1 cellular context compared by ENCODE assay signal in the genomic region with DNA sequence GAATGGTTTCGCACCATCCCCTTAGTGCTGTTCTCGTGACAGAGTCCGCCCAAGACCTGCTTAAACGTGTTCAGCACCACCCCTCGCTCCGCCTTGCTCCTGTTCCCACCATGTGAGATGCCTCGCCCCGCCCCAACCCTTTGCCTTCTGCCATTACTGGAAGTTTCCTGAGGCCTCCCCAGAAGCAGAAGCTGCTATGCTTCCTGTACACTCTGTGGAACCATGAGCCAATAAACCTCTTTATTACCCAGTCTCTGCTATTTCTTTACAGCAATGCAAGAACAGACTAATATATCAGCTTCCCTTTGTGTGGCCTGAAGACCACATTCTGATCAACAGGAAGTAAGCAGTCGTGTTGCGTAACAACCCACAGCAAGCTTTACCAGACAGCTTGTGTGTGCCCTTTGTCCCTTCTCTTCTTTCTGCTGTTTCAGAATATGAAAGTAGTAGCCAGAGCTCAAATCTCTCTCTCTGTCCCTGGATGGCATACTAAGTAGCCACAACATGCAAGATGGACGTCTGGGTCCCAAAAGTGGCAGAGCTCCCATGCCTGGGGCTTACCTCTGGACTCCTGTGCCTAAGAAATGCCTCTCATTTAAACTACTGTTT.
TF ChIP-seq lines count a peak whose summit lies in the region.

No MANE protein-coding gene starts in this region.

TF ChIP-seq in HepG2, 621 proteins besides CTCF, POLR2A, EP300 and RAD21 (continued from another document and continues in another):
- TF ChIP-seq IKZF5 (CRISPR knock-in tag; IDR thresholded peaks at IDR 0.05) = no peak; the same call in 1 of the 2 replicates
- peak; percentile 62 for TF ChIP-seq TEAD3 (CRISPR knock-in tag; optimal IDR thresholded peaks at IDR 0.05; ENCODE audit: borderline replicate concordance)
- TF ChIP-seq MTA1 (CRISPR knock-in tag; IDR thresholded peaks at IDR 0.05; ENCODE audit: borderline replicate concordance) = no peak
- TF ChIP-seq, protein P1, sequence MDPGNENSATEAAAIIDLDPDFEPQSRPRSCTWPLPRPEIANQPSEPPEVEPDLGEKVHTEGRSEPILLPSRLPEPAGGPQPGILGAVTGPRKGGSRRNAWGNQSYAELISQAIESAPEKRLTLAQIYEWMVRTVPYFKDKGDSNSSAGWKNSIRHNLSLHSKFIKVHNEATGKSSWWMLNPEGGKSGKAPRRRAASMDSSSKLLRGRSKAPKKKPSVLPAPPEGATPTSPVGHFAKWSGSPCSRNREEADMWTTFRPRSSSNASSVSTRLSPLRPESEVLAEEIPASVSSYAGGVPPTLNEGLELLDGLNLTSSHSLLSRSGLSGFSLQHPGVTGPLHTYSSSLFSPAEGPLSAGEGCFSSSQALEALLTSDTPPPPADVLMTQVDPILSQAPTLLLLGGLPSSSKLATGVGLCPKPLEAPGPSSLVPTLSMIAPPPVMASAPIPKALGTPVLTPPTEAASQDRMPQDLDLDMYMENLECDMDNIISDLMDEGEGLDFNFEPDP (CRISPR knock-in tag; conservative IDR thresholded peaks at IDR 0.05) = no peak
- TF ChIP-seq ZNF720 (CRISPR knock-in tag; IDR thresholded peaks at IDR 0.05) = no peak
- no peak for TF ChIP-seq SRSF9 (IDR thresholded peaks at IDR 0.05; ENCODE audit: borderline replicate concordance, insufficient read depth, low read depth, low read length, poor library complexity, severe bottlenecking)
- TF ChIP-seq ZBED4 (CRISPR knock-in tag; IDR thresholded peaks at IDR 0.05; ENCODE audit: borderline replicate concordance) = no peak
- TF ChIP-seq TCF12 (IDR thresholded peaks at IDR 0.05) = no peak
- TF ChIP-seq TCF12 (CRISPR knock-in tag; IDR thresholded peaks at IDR 0.05) = no peak
- TF ChIP-seq, protein P2, sequence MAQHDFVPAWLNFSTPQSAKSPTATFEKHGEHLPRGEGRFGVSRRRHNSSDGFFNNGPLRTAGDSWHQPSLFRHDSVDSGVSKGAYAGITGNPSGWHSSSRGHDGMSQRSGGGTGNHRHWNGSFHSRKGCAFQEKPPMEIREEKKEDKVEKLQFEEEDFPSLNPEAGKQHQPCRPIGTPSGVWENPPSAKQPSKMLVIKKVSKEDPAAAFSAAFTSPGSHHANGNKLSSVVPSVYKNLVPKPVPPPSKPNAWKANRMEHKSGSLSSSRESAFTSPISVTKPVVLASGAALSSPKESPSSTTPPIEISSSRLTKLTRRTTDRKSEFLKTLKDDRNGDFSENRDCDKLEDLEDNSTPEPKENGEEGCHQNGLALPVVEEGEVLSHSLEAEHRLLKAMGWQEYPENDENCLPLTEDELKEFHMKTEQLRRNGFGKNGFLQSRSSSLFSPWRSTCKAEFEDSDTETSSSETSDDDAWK (CRISPR knock-in tag; IDR thresholded peaks at IDR 0.05) = no peak
- TF ChIP-seq MED8 (CRISPR knock-in tag; IDR thresholded peaks at IDR 0.05; ENCODE audit: insufficient replicate concordance) = no peak
- no peak for TF ChIP-seq FOSL1 (CRISPR knock-in tag; IDR thresholded peaks at IDR 0.05; ENCODE audit: borderline replicate concordance)
- TF ChIP-seq, protein P3, sequence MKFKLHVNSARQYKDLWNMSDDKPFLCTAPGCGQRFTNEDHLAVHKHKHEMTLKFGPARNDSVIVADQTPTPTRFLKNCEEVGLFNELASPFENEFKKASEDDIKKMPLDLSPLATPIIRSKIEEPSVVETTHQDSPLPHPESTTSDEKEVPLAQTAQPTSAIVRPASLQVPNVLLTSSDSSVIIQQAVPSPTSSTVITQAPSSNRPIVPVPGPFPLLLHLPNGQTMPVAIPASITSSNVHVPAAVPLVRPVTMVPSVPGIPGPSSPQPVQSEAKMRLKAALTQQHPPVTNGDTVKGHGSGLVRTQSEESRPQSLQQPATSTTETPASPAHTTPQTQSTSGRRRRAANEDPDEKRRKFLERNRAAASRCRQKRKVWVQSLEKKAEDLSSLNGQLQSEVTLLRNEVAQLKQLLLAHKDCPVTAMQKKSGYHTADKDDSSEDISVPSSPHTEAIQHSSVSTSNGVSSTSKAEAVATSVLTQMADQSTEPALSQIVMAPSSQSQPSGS (CRISPR knock-in tag; IDR thresholded peaks at IDR 0.05) = no peak
- no peak for TF ChIP-seq ZNF143 (CRISPR knock-in tag; IDR thresholded peaks at IDR 0.05)
- TF ChIP-seq, protein P4, sequence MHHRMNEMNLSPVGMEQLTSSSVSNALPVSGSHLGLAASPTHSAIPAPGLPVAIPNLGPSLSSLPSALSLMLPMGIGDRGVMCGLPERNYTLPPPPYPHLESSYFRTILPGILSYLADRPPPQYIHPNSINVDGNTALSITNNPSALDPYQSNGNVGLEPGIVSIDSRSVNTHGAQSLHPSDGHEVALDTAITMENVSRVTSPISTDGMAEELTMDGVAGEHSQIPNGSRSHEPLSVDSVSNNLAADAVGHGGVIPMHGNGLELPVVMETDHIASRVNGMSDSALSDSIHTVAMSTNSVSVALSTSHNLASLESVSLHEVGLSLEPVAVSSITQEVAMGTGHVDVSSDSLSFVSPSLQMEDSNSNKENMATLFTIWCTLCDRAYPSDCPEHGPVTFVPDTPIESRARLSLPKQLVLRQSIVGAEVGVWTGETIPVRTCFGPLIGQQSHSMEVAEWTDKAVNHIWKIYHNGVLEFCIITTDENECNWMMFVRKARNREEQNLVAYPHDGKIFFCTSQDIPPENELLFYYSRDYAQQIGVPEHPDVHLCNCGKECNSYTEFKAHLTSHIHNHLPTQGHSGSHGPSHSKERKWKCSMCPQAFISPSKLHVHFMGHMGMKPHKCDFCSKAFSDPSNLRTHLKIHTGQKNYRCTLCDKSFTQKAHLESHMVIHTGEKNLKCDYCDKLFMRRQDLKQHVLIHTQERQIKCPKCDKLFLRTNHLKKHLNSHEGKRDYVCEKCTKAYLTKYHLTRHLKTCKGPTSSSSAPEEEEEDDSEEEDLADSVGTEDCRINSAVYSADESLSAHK (CRISPR knock-in tag; IDR thresholded peaks at IDR 0.05; ENCODE audit: borderline replicate concordance) = no peak
- no peak for TF ChIP-seq MTERF4 (CRISPR knock-in tag; IDR thresholded peaks at IDR 0.05)
- no peak for TF ChIP-seq ZBTB49 (CRISPR knock-in tag; IDR thresholded peaks at IDR 0.05; ENCODE audit: borderline replicate concordance)
- TF ChIP-seq, protein P5, sequence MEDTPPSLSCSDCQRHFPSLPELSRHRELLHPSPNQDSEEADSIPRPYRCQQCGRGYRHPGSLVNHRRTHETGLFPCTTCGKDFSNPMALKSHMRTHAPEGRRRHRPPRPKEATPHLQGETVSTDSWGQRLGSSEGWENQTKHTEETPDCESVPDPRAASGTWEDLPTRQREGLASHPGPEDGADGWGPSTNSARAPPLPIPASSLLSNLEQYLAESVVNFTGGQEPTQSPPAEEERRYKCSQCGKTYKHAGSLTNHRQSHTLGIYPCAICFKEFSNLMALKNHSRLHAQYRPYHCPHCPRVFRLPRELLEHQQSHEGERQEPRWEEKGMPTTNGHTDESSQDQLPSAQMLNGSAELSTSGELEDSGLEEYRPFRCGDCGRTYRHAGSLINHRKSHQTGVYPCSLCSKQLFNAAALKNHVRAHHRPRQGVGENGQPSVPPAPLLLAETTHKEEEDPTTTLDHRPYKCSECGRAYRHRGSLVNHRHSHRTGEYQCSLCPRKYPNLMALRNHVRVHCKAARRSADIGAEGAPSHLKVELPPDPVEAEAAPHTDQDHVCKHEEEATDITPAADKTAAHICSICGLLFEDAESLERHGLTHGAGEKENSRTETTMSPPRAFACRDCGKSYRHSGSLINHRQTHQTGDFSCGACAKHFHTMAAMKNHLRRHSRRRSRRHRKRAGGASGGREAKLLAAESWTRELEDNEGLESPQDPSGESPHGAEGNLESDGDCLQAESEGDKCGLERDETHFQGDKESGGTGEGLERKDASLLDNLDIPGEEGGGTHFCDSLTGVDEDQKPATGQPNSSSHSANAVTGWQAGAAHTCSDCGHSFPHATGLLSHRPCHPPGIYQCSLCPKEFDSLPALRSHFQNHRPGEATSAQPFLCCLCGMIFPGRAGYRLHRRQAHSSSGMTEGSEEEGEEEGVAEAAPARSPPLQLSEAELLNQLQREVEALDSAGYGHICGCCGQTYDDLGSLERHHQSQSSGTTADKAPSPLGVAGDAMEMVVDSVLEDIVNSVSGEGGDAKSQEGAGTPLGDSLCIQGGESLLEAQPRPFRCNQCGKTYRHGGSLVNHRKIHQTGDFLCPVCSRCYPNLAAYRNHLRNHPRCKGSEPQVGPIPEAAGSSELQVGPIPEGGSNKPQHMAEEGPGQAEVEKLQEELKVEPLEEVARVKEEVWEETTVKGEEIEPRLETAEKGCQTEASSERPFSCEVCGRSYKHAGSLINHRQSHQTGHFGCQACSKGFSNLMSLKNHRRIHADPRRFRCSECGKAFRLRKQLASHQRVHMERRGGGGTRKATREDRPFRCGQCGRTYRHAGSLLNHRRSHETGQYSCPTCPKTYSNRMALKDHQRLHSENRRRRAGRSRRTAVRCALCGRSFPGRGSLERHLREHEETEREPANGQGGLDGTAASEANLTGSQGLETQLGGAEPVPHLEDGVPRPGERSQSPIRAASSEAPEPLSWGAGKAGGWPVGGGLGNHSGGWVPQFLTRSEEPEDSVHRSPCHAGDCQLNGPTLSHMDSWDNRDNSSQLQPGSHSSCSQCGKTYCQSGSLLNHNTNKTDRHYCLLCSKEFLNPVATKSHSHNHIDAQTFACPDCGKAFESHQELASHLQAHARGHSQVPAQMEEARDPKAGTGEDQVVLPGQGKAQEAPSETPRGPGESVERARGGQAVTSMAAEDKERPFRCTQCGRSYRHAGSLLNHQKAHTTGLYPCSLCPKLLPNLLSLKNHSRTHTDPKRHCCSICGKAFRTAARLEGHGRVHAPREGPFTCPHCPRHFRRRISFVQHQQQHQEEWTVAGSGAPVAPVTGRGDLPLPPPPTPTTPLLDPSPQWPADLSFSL (CRISPR knock-in tag; IDR thresholded peaks at IDR 0.05) = no peak
- TF ChIP-seq THAP11 (CRISPR knock-in tag; IDR thresholded peaks at IDR 0.05) = peak; percentile 58
- no peak for TF ChIP-seq MAF1 (CRISPR knock-in tag; IDR thresholded peaks at IDR 0.05; ENCODE audit: borderline replicate concordance)
- TF ChIP-seq ASH2L (IDR thresholded peaks at IDR 0.05; ENCODE audit: insufficient read length, low read depth, low read length) = peak; percentile 16
- TF ChIP-seq NFYC (CRISPR knock-in tag; IDR thresholded peaks at IDR 0.05) = peak; percentile 17; the same call in 1 of the 2 replicates
- TF ChIP-seq SCMH1 (CRISPR knock-in tag; IDR thresholded peaks at IDR 0.05; ENCODE audit: borderline replicate concordance) = no peak
- no peak for TF ChIP-seq ZNF567 (CRISPR knock-in tag; IDR thresholded peaks at IDR 0.05; ENCODE audit: borderline replicate concordance)
- no peak for TF ChIP-seq IRF9 (CRISPR knock-in tag; IDR thresholded peaks at IDR 0.05; ENCODE audit: borderline replicate concordance)
- peak; percentile 89 for TF ChIP-seq ZNF331 (CRISPR knock-in tag; IDR thresholded peaks at IDR 0.05)
- TF ChIP-seq GPN1 (CRISPR knock-in tag; IDR thresholded peaks at IDR 0.05; ENCODE audit: borderline replicate concordance) = no peak
